Comparison of ENCODE assay signal across 9 cellular contexts in genomic region chr6:33623895-33624381, GRCh38. TPM values are rescaled to one million over a fixed set of nuclear protein-coding genes. Genes with fewer than 3 reads are reported as not detected.
A peak's percentile ranks its signal among the peaks of the same experiment; 100 is the strongest.
DNase-seq lines count a peak whose midpoint lies in the region; ATAC-seq lines count a peak whose summit lies in the region.
"Had no signal": no experiment of that assay in that cellular context is flagged by ENCODE, and none has a peak within 500 bp of the region (broad histone marks: within the 10 kb centered on the region; RNA-seq: fewer than 3 reads in every experiment).

No MANE protein-coding gene starts in this region.

- peaks cover 19% of the 10 kb centered on the region for H3K36me3 Mint-ChIP-seq in activated naive CD8-positive, alpha-beta T cell treated with anti-CD3 and anti-CD28 coated beads, Interleukin-2, amount 50 U/mL, for 24 hours (ENCODE audit: low read depth)
- peaks cover 0 to 24% (median 0%) of the 10 kb centered on the region in 3 donors for H3K36me3 Mint-ChIP-seq in naive thymus-derived CD8-positive, alpha-beta T cell

- peak; percentile 36 for DNase-seq in COLO668 (lab: John Stamatoyannopoulos, UW; ENCODE audit: unreplicated experiment)
- DNase-seq in HT-29 (ENCODE audit: low spot score): peak; percentile 87
- DNase-seq in activated naive CD8-positive, alpha-beta T cell treated with anti-CD3 and anti-CD28 coated beads, Interleukin-2, amount 50 U/mL, for 24 hours: no peak
- no peak for DNase-seq in naive thymus-derived CD8-positive, alpha-beta T cell
- DNase-seq in left lobe of liver (ENCODE audit: low spot score): no peak
- DNase-seq in activated CD8-positive, alpha-beta memory T cell treated with anti-CD3 and anti-CD28 coated beads, Interleukin-2, amount 50 U/mL, for 48 hours: no peak
- DNase-seq in KG1 (lab: John Stamatoyannopoulos, UW): no peak
- DNase-seq: amygdala had no signal

- no peak for ATAC-seq in activated naive CD8-positive, alpha-beta T cell treated with anti-CD3 and anti-CD28 coated beads, Interleukin-2, amount 50 U/mL, for 24 hours
- ATAC-seq in naive thymus-derived CD8-positive, alpha-beta T cell: no peak
- ATAC-seq in left lobe of liver: no peak
- ATAC-seq: pancreas had no signal

- no peaks in the 10 kb centered on the region for H3K27me3 Mint-ChIP-seq in activated naive CD8-positive, alpha-beta T cell treated with anti-CD3 and anti-CD28 coated beads, Interleukin-2, amount 50 U/mL, for 24 hours
- no peaks in the 10 kb centered on the region for H3K27me3 Mint-ChIP-seq in naive thymus-derived CD8-positive, alpha-beta T cell

- peaks cover 44% of the 10 kb centered on the region for H3K4me1 Mint-ChIP-seq in activated naive CD8-positive, alpha-beta T cell treated with anti-CD3 and anti-CD28 coated beads, Interleukin-2, amount 50 U/mL, for 24 hours
- H3K4me1 Mint-ChIP-seq in naive thymus-derived CD8-positive, alpha-beta T cell: peaks cover 35 to 73% (median 60%) of the 10 kb centered on the region in 4 donors

- POLR2A ChIA-PET in naive thymus-derived CD8-positive, alpha-beta T cell (lab: Charles Lee): interaction anchor here (0.6 to 3.5 kb wide), 4 partner anchors 9 to 325 kb away, joined by 4 to 35 read pairs (median 15); no protein-coding TSS in a partner anchor

- H3K4me3 Mint-ChIP-seq in activated naive CD8-positive, alpha-beta T cell treated with anti-CD3 and anti-CD28 coated beads, Interleukin-2, amount 50 U/mL, for 24 hours: no peak overlapping the region
- H3K4me3 Mint-ChIP-seq in naive thymus-derived CD8-positive, alpha-beta T cell: peak overlapping the region; percentile 47 to 93 (median 89)

- H3K9me3 Mint-ChIP-seq in activated naive CD8-positive, alpha-beta T cell treated with anti-CD3 and anti-CD28 coated beads, Interleukin-2, amount 50 U/mL, for 24 hours: no peaks in the 10 kb centered on the region
- no peaks in the 10 kb centered on the region for H3K9me3 Mint-ChIP-seq in naive thymus-derived CD8-positive, alpha-beta T cell

- H3K27ac Mint-ChIP-seq in activated naive CD8-positive, alpha-beta T cell treated with anti-CD3 and anti-CD28 coated beads, Interleukin-2, amount 50 U/mL, for 24 hours: peak overlapping the region; percentile 52
- H3K27ac Mint-ChIP-seq in naive thymus-derived CD8-positive, alpha-beta T cell: peak overlapping the region; percentile 20 to 94 (median 84)

RNA-seq across cellular contexts. Expression of gene ITPR3, which starts 2.8 kb away (rescaled TPM):
- total RNA-seq in HT-29 (2014; rRNA removed; shearing (Covaris generic)): 92.2 and 110 TPM in 2 replicates
- total RNA-seq in naive thymus-derived CD8-positive, alpha-beta T cell: 10 to 100 TPM; 44.3 to 46.2 TPM
- polyA plus RNA-seq in naive thymus-derived CD8-positive, alpha-beta T cell: 1 to 10 TPM in 2 of 3 donors, under 1 TPM in 1; 0.98 to 4.9 (median 2.4) TPM
- 1.3 TPM for total RNA-seq in left lobe of liver

RNA-seq across cellular contexts. Expression of gene BAK1, which starts 43.9 kb away (rescaled TPM):
- total RNA-seq in HT-29 (2014; rRNA removed; shearing (Covaris generic)): 19.7 and 27.8 TPM in 2 replicates
- 10 to 100 TPM; 16.3 to 16.5 TPM for total RNA-seq in naive thymus-derived CD8-positive, alpha-beta T cell
- 10 to 100 TPM; 11.8 to 20.9 (median 13.2) TPM for polyA plus RNA-seq in naive thymus-derived CD8-positive, alpha-beta T cell
- total RNA-seq in left lobe of liver: 4.8 TPM

Comparison
In these comparisons a context has a peak if more than half of its experiments do, and no peak if none do; other contexts are left out.
1. DNase-seq: peak in COLO668 (single experiment) and HT-29 (single experiment); none in activated naive CD8-positive, alpha-beta T cell treated with anti-CD3 and anti-CD28 coated beads, Interleukin-2, amount 50 U/mL, for 24 hours (single experiment), naive thymus-derived CD8-positive, alpha-beta T cell (0 of 10), left lobe of liver (single experiment), activated CD8-positive, alpha-beta memory T cell treated with anti-CD3 and anti-CD28 coated beads, Interleukin-2, amount 50 U/mL, for 48 hours (single experiment) and KG1 (single experiment).
2. RNA of gene ITPR3, which starts 2.8 kb away (total RNA-seq): 92.2 to 110 TPM in HT-29 and 44.3 to 46.2 TPM in naive thymus-derived CD8-positive, alpha-beta T cell; 1.3 TPM in left lobe of liver (single experiment); every median in the first group is over 10 times any median in the second.